ENCODE assay signal across 7 cellular contexts in genomic region chr11:36511062-36511461, GRCh38. TPM values are rescaled to one million over a fixed set of nuclear protein-coding genes. Genes with fewer than 3 reads are reported as not detected.
DNase-seq lines count a peak whose midpoint lies in the region; ATAC-seq and TF ChIP-seq lines count a peak whose summit lies in the region.
"Not testable (repeated sequence)": the region's sequence is repeated elsewhere in the genome, so short reads cannot be mapped to it uniquely, and the experiment has no call there.

No MANE protein-coding gene starts in this region.

- not testable (repeated sequence) for H3K27me3 ChIP-seq in DND-41 (ENCODE audit: insufficient read depth, low read length, poor library complexity); PC-3 (ENCODE audit: low read length); esophagus muscularis mucosa; mucosa of stomach (ENCODE audit: control insufficient read depth, insufficient read depth, low read length); psoas muscle (ENCODE audit: insufficient read depth in 3 of 3, low read length in 2 of 3)

- not testable (repeated sequence) for BruUV-seq in PC-3 (replicated peaks; lab: Mats Ljungman, UMichigan)

- ATAC-seq in DND-41 (ENCODE audit: insufficient read depth, low read depth); PC-3; activated CD8-positive, alpha-beta memory T cell treated with anti-CD3 and anti-CD28 coated beads, Interleukin-2, amount 10 ng/mL, durations not matched to agents 7 days and 5 days; psoas muscle: not testable (repeated sequence)

- H3K36me3 ChIP-seq in DND-41 (ENCODE audit: insufficient read depth, low read length) = peaks cover 12% of the 10 kb centered on the region
- not testable (repeated sequence) for H3K36me3 ChIP-seq in PC-3 (ENCODE audit: low read depth, low read length); esophagus muscularis mucosa; mucosa of stomach (ENCODE audit: control insufficient read depth, insufficient read depth, low read length); psoas muscle (ENCODE audit: insufficient read depth in 1 of 2, low read depth in 1 of 2)

- H3K9ac ChIP-seq in DND-41 (ENCODE audit: low read depth, low read length) = peak overlapping the region; percentile 84; the same call in 1 of the 2 replicates
- not testable (repeated sequence) for H3K9ac ChIP-seq in PC-3 (ENCODE audit: low read length); mucosa of stomach (ENCODE audit: low read length)

- peak overlapping the region; percentile 93 for H3K4me3 Mint-ChIP-seq in activated CD8-positive, alpha-beta memory T cell treated with anti-CD3 and anti-CD28 coated beads, Interleukin-2, amount 10 ng/mL, durations not matched to agents 7 days and 5 days
- peak overlapping the region; percentile 97 to 99 (median 98) for H3K4me3 Mint-ChIP-seq in brain

- peaks cover 37% of the 10 kb centered on the region for H3K79me2 ChIP-seq in DND-41 (ENCODE audit: insufficient read depth, low read length)
- peaks cover 28% of the 10 kb centered on the region for H3K79me2 ChIP-seq in PC-3 (ENCODE audit: low read length)

- POLR2A ChIA-PET in PC-3 (lab: Charles Lee; ENCODE audit: unreplicated experiment) = not testable (repeated sequence)

- not testable (repeated sequence) for DNase-seq in DND-41; PC-3; activated CD8-positive, alpha-beta memory T cell treated with anti-CD3 and anti-CD28 coated beads, Interleukin-2, amount 10 ng/mL, durations not matched to agents 7 days and 5 days; esophagus muscularis mucosa (ENCODE audit: extremely low spot score); psoas muscle

- peak overlapping the region; percentile 78 for H3K4me2 ChIP-seq in DND-41 (ENCODE audit: insufficient read depth, low read length)
- H3K4me2 ChIP-seq in PC-3 (ENCODE audit: low read length) = peak overlapping the region; percentile 94

- H3K36me3 Mint-ChIP-seq in activated CD8-positive, alpha-beta memory T cell treated with anti-CD3 and anti-CD28 coated beads, Interleukin-2, amount 10 ng/mL, durations not matched to agents 7 days and 5 days; brain: not testable (repeated sequence)

- not testable (repeated sequence) for H3K27ac ChIP-seq in DND-41 (ENCODE audit: low read length); PC-3 (ENCODE audit: low read length); psoas muscle
- H3K27ac ChIP-seq in esophagus muscularis mucosa (replicated peaks in 1 of 4) = peak overlapping the region; percentile 90 to 93 (median 91)

- TF ChIP-seq CTCF in DND-41 (IDR thresholded peaks at IDR 0.05; ENCODE audit: borderline replicate concordance, extremely low read depth, low read length, poor library complexity, severe bottlenecking); PC-3 (conservative IDR thresholded peaks at IDR 0.05; ENCODE audit: low read depth, low read length); brain (conservative IDR thresholded peaks at IDR 0.05); esophagus muscularis mucosa (IDR thresholded peaks at IDR 0.05); psoas muscle (IDR thresholded peaks at IDR 0.05): not testable (repeated sequence)

- CTCF ChIA-PET in PC-3 (lab: Charles Lee) = not testable (repeated sequence)
- CTCF ChIA-PET in activated CD8-positive, alpha-beta memory T cell treated with anti-CD3 and anti-CD28 coated beads, Interleukin-2, amount 10 ng/mL, durations not matched to agents 7 days and 5 days (lab: Charles Lee) = interaction anchor here (0.8 to 3.6 kb wide), 7 partner anchors 10 to 215 kb away, joined by 3 to 41 read pairs (median 4); partner anchors contain the start of gene PRR5L

- peaks cover 27% of the 10 kb centered on the region for H3K4me1 ChIP-seq in DND-41 (ENCODE audit: insufficient read depth, low read length)
- H3K4me1 ChIP-seq in PC-3 (ENCODE audit: insufficient read depth, low read length) = peaks cover 11% of the 10 kb centered on the region; the same call in 1 of the 2 replicates
- peaks cover 0 to 33% (median 27%) of the 10 kb centered on the region in 4 donors for H3K4me1 ChIP-seq in esophagus muscularis mucosa
- H3K4me1 ChIP-seq in mucosa of stomach (ENCODE audit: control insufficient read depth, insufficient read depth, low read length); psoas muscle: not testable (repeated sequence)

- not testable (repeated sequence) for H3K27me3 Mint-ChIP-seq in activated CD8-positive, alpha-beta memory T cell treated with anti-CD3 and anti-CD28 coated beads, Interleukin-2, amount 10 ng/mL, durations not matched to agents 7 days and 5 days
- peaks cover 48% of the 10 kb centered on the region for H3K27me3 Mint-ChIP-seq in brain

- H3K9me2 ChIP-seq in PC-3 (replicated peaks; ENCODE audit: low read length) = not testable (repeated sequence)

- H2AFZ ChIP-seq in DND-41 (ENCODE audit: low read depth, low read length) (peak overlapping the region; percentile 95), PC-3 (ENCODE audit: low read length) (peak overlapping the region; percentile 99)

- not testable (repeated sequence) for H3K9me3 ChIP-seq in DND-41 (ENCODE audit: insufficient read depth, low read length, severe bottlenecking); PC-3 (ENCODE audit: low read length); esophagus muscularis mucosa; mucosa of stomach (ENCODE audit: control insufficient read depth, low read length); psoas muscle

- H3F3A ChIP-seq in PC-3 (ENCODE audit: low read length, unreplicated experiment) = not testable (repeated sequence)

- 56% methylated on average over 2 of the region's 2 CpGs for WGBS in esophagus muscularis mucosa
- 86 to 91% (median 89%) methylated on average over 2 of the region's 2 CpGs for WGBS in psoas muscle, 3 donors

- TF ChIP-seq EP300 in esophagus muscularis mucosa (IDR thresholded peaks at IDR 0.05) = not testable (repeated sequence)

- H3K27ac Mint-ChIP-seq in activated CD8-positive, alpha-beta memory T cell treated with anti-CD3 and anti-CD28 coated beads, Interleukin-2, amount 10 ng/mL, durations not matched to agents 7 days and 5 days = peak overlapping the region; percentile 90
- peak overlapping the region in 3 of 5 experiments; percentile 93 to 99 (median 94) for H3K27ac Mint-ChIP-seq in brain

- H3K4me3 ChIP-seq in DND-41 (ENCODE audit: low read depth in 1 of 2, low read length in 2 of 2) (peak overlapping the region in 1 of 2 experiments; percentile 81; a peak in 1 of 4 replicates), PC-3 (ENCODE audit: low read length) (peak overlapping the region; percentile 92), esophagus muscularis mucosa (peak overlapping the region; percentile 71 to 96 (median 92)), mucosa of stomach (ENCODE audit: low read length) (peak overlapping the region; percentile 90), psoas muscle (peak overlapping the region; percentile 96)

- H3K9me3 Mint-ChIP-seq in activated CD8-positive, alpha-beta memory T cell treated with anti-CD3 and anti-CD28 coated beads, Interleukin-2, amount 10 ng/mL, durations not matched to agents 7 days and 5 days (ENCODE audit: low read depth) = not testable (repeated sequence)
- H3K9me3 Mint-ChIP-seq in brain = peaks cover 0 to 14% (median 8%) of the 10 kb centered on the region in 5 experiments

- TF ChIP-seq POLR2A in esophagus muscularis mucosa (IDR thresholded peaks at IDR 0.05; ENCODE audit: low read depth) = not testable (repeated sequence)

- intact Hi-C loops in PC-3 (cut with micrococcal nuclease) = loop anchor here (2.0 kb wide), 1 partner anchor 84 kb away; the partner anchor contains the start of gene IFTAP
- intact Hi-C loops in esophagus muscularis mucosa (cut with DNase I); psoas muscle (cut with DNase I): not testable (repeated sequence)

- peaks cover 17% of the 10 kb centered on the region for H3K4me1 Mint-ChIP-seq in activated CD8-positive, alpha-beta memory T cell treated with anti-CD3 and anti-CD28 coated beads, Interleukin-2, amount 10 ng/mL, durations not matched to agents 7 days and 5 days
- H3K4me1 Mint-ChIP-seq in brain = peaks cover 29% of the 10 kb centered on the region

- H4K20me1 ChIP-seq in DND-41 (ENCODE audit: insufficient read depth, low read length) = peaks cover 25% of the 10 kb centered on the region
- H4K20me1 ChIP-seq in PC-3 (ENCODE audit: low read length) = peaks cover 23% of the 10 kb centered on the region; the same call in 1 of the 2 replicates

RNA-seq across cellular contexts. Expression of gene TRAF6, which starts 1.0 kb away (rescaled TPM):
- total RNA-seq in PC-3 (2014; rRNA removed) (4.0 and 4.1 TPM in 2 replicates), esophagus muscularis mucosa (10 to 100 TPM; 10.3 to 16.4 (median 12.8) TPM), psoas muscle (10 to 100 TPM; 11.1 to 14.9 (median 11.6) TPM)
- 10 to 100 TPM in 1 of 2 experiments, 1 to 10 TPM in 1; 9.1 to 10.9 TPM for total RNA-seq in activated CD8-positive, alpha-beta memory T cell treated with anti-CD3 and anti-CD28 coated beads, Interleukin-2, amount 10 ng/mL, durations not matched to agents 7 days and 5 days
- polyA plus RNA-seq in brain (ENCODE audit: insufficient read depth, low read depth, low replicate concordance) (2.6 TPM), psoas muscle (1 to 10 TPM; 4.7 to 9.7 (median 6.7) TPM)

RNA-seq across cellular contexts. Expression of gene RAG1, which starts 56.7 kb away (rescaled TPM):
- total RNA-seq in PC-3 (2014; rRNA removed) (0.15 and 0.23 TPM in 2 replicates), esophagus muscularis mucosa (under 1 TPM; 0.33 to 0.80 (median 0.56) TPM), psoas muscle (1 to 10 TPM in 1 of 4 donors, under 1 TPM in 3; 0.24 to 1.7 (median 0.60) TPM)
- under 1 TPM; 0.32 to 0.40 TPM for total RNA-seq in activated CD8-positive, alpha-beta memory T cell treated with anti-CD3 and anti-CD28 coated beads, Interleukin-2, amount 10 ng/mL, durations not matched to agents 7 days and 5 days
- polyA plus RNA-seq in brain (ENCODE audit: insufficient read depth, low read depth, low replicate concordance) (not detected), psoas muscle (under 1 TPM; 0.04 to 0.85 (median 0.35) TPM)
